ENCODE assay signal across 1 cellular context in the genomic region with DNA sequence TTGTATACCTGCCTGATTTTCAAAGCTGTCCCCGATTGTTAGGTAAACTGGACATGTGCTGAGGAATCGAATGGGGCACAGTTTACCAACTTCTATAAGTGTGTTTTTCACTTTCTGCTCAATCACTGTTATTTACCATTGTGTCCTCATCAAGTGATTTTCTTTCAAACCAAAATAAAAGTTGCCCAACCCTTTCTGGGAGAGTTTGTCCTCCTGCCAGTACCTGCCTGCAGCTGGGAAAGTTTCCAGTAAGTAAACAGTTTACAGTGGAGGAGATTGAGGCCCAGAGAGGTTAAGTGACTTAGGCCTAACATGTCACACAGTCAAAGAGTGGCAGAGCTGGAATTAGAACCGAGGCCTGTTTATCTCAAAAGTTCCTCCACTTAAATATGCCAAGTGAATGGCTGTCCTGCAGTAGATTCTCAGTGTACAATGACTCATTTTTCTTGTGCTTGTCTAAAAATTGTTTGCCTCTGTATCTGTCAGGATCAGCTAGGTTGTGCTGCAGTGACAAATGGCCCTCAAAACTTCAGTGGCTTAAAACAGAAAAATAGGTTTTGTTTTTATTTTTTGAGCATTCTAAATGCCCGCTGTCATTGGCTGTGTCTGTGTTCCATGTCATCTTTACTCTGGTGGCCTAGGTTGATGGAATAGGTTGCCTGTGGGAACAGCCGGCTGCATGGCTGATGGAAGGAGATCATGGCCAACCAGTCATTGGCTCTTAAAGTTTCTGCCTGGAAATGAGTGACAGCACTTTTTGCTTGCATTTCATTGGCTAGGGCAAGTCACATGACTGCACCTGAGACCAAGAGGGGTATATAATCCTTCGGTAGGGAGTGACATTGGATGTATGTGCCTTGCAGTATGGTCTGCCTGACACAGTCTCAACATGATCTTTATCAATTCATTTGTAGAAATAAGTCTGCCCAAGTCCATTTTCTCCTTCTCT.
TF ChIP-seq lines count a peak whose summit lies in the region.

No MANE protein-coding gene starts in this region.

TF ChIP-seq in K562, 482 proteins besides CTCF, POLR2A, EP300 and RAD21 (continued from another document):
- TF ChIP-seq, protein P1, sequence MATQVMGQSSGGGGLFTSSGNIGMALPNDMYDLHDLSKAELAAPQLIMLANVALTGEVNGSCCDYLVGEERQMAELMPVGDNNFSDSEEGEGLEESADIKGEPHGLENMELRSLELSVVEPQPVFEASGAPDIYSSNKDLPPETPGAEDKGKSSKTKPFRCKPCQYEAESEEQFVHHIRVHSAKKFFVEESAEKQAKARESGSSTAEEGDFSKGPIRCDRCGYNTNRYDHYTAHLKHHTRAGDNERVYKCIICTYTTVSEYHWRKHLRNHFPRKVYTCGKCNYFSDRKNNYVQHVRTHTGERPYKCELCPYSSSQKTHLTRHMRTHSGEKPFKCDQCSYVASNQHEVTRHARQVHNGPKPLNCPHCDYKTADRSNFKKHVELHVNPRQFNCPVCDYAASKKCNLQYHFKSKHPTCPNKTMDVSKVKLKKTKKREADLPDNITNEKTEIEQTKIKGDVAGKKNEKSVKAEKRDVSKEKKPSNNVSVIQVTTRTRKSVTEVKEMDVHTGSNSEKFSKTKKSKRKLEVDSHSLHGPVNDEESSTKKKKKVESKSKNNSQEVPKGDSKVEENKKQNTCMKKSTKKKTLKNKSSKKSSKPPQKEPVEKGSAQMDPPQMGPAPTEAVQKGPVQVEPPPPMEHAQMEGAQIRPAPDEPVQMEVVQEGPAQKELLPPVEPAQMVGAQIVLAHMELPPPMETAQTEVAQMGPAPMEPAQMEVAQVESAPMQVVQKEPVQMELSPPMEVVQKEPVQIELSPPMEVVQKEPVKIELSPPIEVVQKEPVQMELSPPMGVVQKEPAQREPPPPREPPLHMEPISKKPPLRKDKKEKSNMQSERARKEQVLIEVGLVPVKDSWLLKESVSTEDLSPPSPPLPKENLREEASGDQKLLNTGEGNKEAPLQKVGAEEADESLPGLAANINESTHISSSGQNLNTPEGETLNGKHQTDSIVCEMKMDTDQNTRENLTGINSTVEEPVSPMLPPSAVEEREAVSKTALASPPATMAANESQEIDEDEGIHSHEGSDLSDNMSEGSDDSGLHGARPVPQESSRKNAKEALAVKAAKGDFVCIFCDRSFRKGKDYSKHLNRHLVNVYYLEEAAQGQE (CRISPR knock-in tag; IDR thresholded peaks at IDR 0.05; ENCODE audit: low read depth), result no peak
- TF ChIP-seq ARNT (IDR thresholded peaks at IDR 0.05) (no peak), ZKSCAN3 (CRISPR knock-in tag; IDR thresholded peaks at IDR 0.05) (no peak), RAD51 (IDR thresholded peaks at IDR 0.05; ENCODE audit: borderline replicate concordance, low read depth) (peak; percentile 53; the same call in 1 of the 2 replicates), ZNF12 (CRISPR knock-in tag; IDR thresholded peaks at IDR 0.05) (peak; percentile 87), ZNF79 (CRISPR knock-in tag; IDR thresholded peaks at IDR 0.05; ENCODE audit: low read depth) (no peak), HDGF (IDR thresholded peaks at IDR 0.05) (no peak), PURB (CRISPR knock-in tag; IDR thresholded peaks at IDR 0.05; ENCODE audit: low read depth) (no peak)
- TF ChIP-seq, protein P2, sequence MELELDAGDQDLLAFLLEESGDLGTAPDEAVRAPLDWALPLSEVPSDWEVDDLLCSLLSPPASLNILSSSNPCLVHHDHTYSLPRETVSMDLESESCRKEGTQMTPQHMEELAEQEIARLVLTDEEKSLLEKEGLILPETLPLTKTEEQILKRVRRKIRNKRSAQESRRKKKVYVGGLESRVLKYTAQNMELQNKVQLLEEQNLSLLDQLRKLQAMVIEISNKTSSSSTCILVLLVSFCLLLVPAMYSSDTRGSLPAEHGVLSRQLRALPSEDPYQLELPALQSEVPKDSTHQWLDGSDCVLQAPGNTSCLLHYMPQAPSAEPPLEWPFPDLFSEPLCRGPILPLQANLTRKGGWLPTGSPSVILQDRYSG (tag; conservative IDR thresholded peaks at IDR 0.05; ENCODE audit: low read depth), result no peak
- TF ChIP-seq, protein P3, sequence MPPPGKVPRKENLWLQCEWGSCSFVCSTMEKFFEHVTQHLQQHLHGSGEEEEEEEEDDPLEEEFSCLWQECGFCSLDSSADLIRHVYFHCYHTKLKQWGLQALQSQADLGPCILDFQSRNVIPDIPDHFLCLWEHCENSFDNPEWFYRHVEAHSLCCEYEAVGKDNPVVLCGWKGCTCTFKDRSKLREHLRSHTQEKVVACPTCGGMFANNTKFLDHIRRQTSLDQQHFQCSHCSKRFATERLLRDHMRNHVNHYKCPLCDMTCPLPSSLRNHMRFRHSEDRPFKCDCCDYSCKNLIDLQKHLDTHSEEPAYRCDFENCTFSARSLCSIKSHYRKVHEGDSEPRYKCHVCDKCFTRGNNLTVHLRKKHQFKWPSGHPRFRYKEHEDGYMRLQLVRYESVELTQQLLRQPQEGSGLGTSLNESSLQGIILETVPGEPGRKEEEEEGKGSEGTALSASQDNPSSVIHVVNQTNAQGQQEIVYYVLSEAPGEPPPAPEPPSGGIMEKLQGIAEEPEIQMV (tag; conservative IDR thresholded peaks at IDR 0.05; ENCODE audit: low read depth), result no peak
- TF ChIP-seq, protein P4, sequence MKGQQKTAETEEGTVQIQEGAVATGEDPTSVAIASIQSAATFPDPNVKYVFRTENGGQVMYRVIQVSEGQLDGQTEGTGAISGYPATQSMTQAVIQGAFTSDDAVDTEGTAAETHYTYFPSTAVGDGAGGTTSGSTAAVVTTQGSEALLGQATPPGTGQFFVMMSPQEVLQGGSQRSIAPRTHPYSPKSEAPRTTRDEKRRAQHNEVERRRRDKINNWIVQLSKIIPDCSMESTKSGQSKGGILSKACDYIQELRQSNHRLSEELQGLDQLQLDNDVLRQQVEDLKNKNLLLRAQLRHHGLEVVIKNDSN (CRISPR knock-in tag; IDR thresholded peaks at IDR 0.05), result peak; percentile 45; the same call in 1 of the 2 replicates
- TF ChIP-seq, protein P5, sequence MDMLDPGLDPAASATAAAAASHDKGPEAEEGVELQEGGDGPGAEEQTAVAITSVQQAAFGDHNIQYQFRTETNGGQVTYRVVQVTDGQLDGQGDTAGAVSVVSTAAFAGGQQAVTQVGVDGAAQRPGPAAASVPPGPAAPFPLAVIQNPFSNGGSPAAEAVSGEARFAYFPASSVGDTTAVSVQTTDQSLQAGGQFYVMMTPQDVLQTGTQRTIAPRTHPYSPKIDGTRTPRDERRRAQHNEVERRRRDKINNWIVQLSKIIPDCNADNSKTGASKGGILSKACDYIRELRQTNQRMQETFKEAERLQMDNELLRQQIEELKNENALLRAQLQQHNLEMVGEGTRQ (CRISPR knock-in tag; IDR thresholded peaks at IDR 0.05), result peak; percentile 61
- TF ChIP-seq, protein P6, sequence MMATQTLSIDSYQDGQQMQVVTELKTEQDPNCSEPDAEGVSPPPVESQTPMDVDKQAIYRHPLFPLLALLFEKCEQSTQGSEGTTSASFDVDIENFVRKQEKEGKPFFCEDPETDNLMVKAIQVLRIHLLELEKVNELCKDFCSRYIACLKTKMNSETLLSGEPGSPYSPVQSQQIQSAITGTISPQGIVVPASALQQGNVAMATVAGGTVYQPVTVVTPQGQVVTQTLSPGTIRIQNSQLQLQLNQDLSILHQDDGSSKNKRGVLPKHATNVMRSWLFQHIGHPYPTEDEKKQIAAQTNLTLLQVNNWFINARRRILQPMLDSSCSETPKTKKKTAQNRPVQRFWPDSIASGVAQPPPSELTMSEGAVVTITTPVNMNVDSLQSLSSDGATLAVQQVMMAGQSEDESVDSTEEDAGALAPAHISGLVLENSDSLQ (IDR thresholded peaks at IDR 0.05), result peak; percentile 78
